8 cellular contexts compared by ENCODE assay signal in genomic region chr16:72324578-72324977, GRCh38.
"Had no signal": no experiment of that assay in that cellular context is flagged by ENCODE, and none has a peak within 500 bp of the region (broad histone marks: within the 10 kb centered on the region; RNA-seq: fewer than 3 reads in every experiment).

No MANE protein-coding gene starts in this region.

- H3K4me3 ChIP-seq: GM12878 had no signal

- DNase-seq: GDM1, GF-D8 had no signal

- ATAC-seq: GM12878 had no signal

- FAIRE-seq: G401.6, GM12878, GM12891, GM12892, GM18507, GM19239 had no signal
